22 cellular contexts compared by ENCODE assay signal in genomic region chr11:131530411-131530810, GRCh38.
"Had no signal": no experiment of that assay in that cellular context is flagged by ENCODE, and none has a peak within 500 bp of the region (broad histone marks: within the 10 kb centered on the region; RNA-seq: fewer than 3 reads in every experiment).

No MANE protein-coding gene starts in this region.

- ATAC-seq: activated CD8-positive, alpha-beta T cell treated with anti-CD3 and anti-CD28 coated beads for 36 hours; activated T-helper 17 cell treated with anti-CD3 and anti-CD28 coated beads, Interleukin-2, amount 50 U/mL, for 72 hours; left lung; stimulated activated naive B cell treated with anti-CD40 and anti-IgM and Interleukin-4, amounts not matched to agents 10 μg/mL and 1 μg/mL and 100 μg/mL, for 72 hours had no signal

- DNase-seq: activated CD4-positive, alpha-beta T cell treated with anti-CD3 and anti-CD28 coated beads for 48 hours; activated CD4-positive, CD25-positive, alpha-beta regulatory T cell; activated CD8-positive, alpha-beta T cell treated with anti-CD3 and anti-CD28 coated beads for 36 hours; activated naive CD4-positive, alpha-beta T cell; activated naive CD8-positive, alpha-beta T cell treated with anti-CD3 and anti-CD28 coated beads, Interleukin-2, amount 10 ng/mL, durations not matched to agents 7 days and 5 days; activated T-cell treated with anti-CD3 and anti-CD28 coated beads, Interleukin-2, amount 50 U/mL, for 1 hour; aorta; cerebellar nuclear complex; effector CD8-positive, alpha-beta T cell; left lung; naive B cell; spleen; stimulated activated naive B cell treated with anti-CD40 and anti-IgM and Interleukin-4, amounts not matched to agents 10 μg/mL and 1 μg/mL and 100 μg/mL, for 72 hours; T-helper 1 cell; T-helper 9 cell; tibial artery had no signal

- H3K27ac ChIP-seq: breast epithelium, esophagus muscularis mucosa, hepatocyte, left lung, neutrophil, parathyroid adenoma, spleen, tibial artery had no signal
